In the genomic region with DNA sequence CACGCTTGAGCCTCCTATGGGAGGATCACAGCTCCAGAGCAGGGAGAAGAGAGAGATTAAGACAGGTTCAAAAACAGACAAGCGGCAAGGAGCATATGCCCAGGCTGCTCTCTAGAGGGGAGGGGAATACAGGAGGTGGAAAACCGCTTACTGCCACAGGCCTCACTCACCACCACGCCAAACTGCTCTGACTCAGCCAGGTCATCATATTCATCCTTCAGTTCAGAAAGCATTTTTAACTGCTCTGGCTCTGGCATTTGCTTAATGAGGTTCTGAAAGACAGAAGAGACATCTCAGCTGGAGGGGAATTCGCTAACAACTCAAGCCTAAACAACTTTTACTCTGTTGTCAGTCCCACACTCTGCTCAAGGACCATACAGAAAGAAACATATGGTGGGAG, we compare ENCODE assay signal across 8 cellular contexts. TPM values are rescaled to one million over a fixed set of nuclear protein-coding genes. Genes with fewer than 3 reads are reported as not detected.
DNase-seq lines count a peak whose midpoint lies in the region; ATAC-seq and TF ChIP-seq lines count a peak whose summit lies in the region.

No MANE protein-coding gene starts in this region.

- peaks cover 24% of the 10 kb centered on the region for H3K4me1 ChIP-seq in psoas muscle

- DNase-seq in dorsolateral prefrontal cortex = no peak
- peak; percentile 58 to 59 for DNase-seq in psoas muscle
- no peak for DNase-seq in NCI-H146 (lab: John Stamatoyannopoulos, UW)
- DNase-seq in NCI-H1930 (lab: John Stamatoyannopoulos, UW) = no peak
- no peak for DNase-seq in Kasumi-1 (lab: John Stamatoyannopoulos, UW)

- peaks cover 5 to 84% of the 10 kb centered on the region in 2 donors for H3K36me3 ChIP-seq in psoas muscle (ENCODE audit: insufficient read depth in 1 of 2, low read depth in 1 of 2)

- H3K9me3 ChIP-seq in psoas muscle = no peaks in the 10 kb centered on the region

- peaks cover 0 to 13% (median 0%) of the 10 kb centered on the region in 45 donors for H3K27me3 ChIP-seq in dorsolateral prefrontal cortex
- no peaks in the 10 kb centered on the region for H3K27me3 ChIP-seq in psoas muscle (ENCODE audit: insufficient read depth in 3 of 3, low read length in 2 of 3)

- peak; percentile 31 for ATAC-seq in GM18517 (IDR thresholded peaks at IDR 0.05; ENCODE audit: unreplicated experiment)
- ATAC-seq in HG02981 (IDR thresholded peaks at IDR 0.05; ENCODE audit: unreplicated experiment) = peak; percentile 39
- ATAC-seq in psoas muscle = peak; percentile 62 to 82 (median 72)
- no peak for ATAC-seq in HG03469 (IDR thresholded peaks at IDR 0.05; ENCODE audit: unreplicated experiment)

- no peak overlapping the region for H3K4me3 ChIP-seq in dorsolateral prefrontal cortex
- no peak overlapping the region for H3K4me3 ChIP-seq in psoas muscle

- H3K27ac ChIP-seq in dorsolateral prefrontal cortex (peak overlapping the region in 55 of 59 donors; percentile 1 to 96 (median 65)), psoas muscle (peak overlapping the region; percentile 77)

- 52 to 75% (median 61%) methylated on average over 5 of the region's 5 CpGs for WGBS in psoas muscle, 3 donors

- intact Hi-C loops in dorsolateral prefrontal cortex (cut with DNase I) (loop anchor here in 1 of 2 donors (5.0 to 10.0 kb wide), 2 partner anchors 37 to 114 kb away; partner anchors contain the start of genes PCDHGA10 and PCDHGB7), psoas muscle (cut with DNase I) (no loop called here)

- no peak for TF ChIP-seq CTCF in dorsolateral prefrontal cortex (IDR thresholded peaks at IDR 0.05 in 54 of 56, conservative IDR thresholded peaks at IDR 0.05 in 2 of 56; ENCODE audit: low read depth in 1 of 56, partially characterized antibody in 56 of 56)
- TF ChIP-seq CTCF in psoas muscle (IDR thresholded peaks at IDR 0.05) = no peak

RNA-seq across cellular contexts. Expression of gene PCDHGC5, which starts 40.1 kb away (rescaled TPM):
- total RNA-seq in dorsolateral prefrontal cortex = 10 to 100 TPM; 21.8 to 82.1 (median 50.7) TPM
- total RNA-seq in psoas muscle = 1 to 10 TPM in 1 of 4 donors, under 1 TPM in 3; 0.49 to 1.2 (median 0.65) TPM
- polyA plus RNA-seq in psoas muscle = under 1 TPM in 2 of 3 donors, not detected in 1; 0.08 to 0.95 TPM

RNA-seq across cellular contexts. Expression of gene PCDHGC4, which starts 44.2 kb away (rescaled TPM):
- total RNA-seq in dorsolateral prefrontal cortex (10 to 100 TPM in 118 of 120 experiments, 1 to 10 TPM in 2; 9.0 to 35.3 (median 19.4) TPM), psoas muscle (1 to 10 TPM in 1 of 4 donors, under 1 TPM in 3; 0.36 to 1.2 (median 0.65) TPM)
- polyA plus RNA-seq in psoas muscle = under 1 TPM in 2 of 3 donors, not detected in 1; 0.06 to 0.18 TPM

RNA-seq across cellular contexts. Expression of gene PCDHGC3, which starts 53.2 kb away (rescaled TPM):
- total RNA-seq in dorsolateral prefrontal cortex (100 to 1,000 TPM in 119 of 120 experiments, 10 to 100 TPM in 1; 96.7 to 415 (median 161) TPM), psoas muscle (10 to 100 TPM in 3 of 4 donors, 1 to 10 TPM in 1; 7.3 to 25.2 (median 14.2) TPM)
- polyA plus RNA-seq in psoas muscle = 10 to 100 TPM in 1 of 3 donors, 1 to 10 TPM in 2; 8.6 to 22.3 (median 9.0) TPM

Comparison
In these comparisons a context has a peak if more than half of its experiments do, and no peak if none do; other contexts are left out.
1. DNase-seq: peak in psoas muscle (2 of 2); none in dorsolateral prefrontal cortex (0 of 10), NCI-H146 (single experiment), NCI-H1930 (0 of 2) and Kasumi-1 (0 of 2).
2. RNA of gene PCDHGC5, which starts 40.1 kb away (total RNA-seq): 21.8 to 82.1 TPM in dorsolateral prefrontal cortex; 0.49 to 1.2 TPM in psoas muscle; every median in the first group is over 10 times any median in the second.
3. RNA of gene PCDHGC4, which starts 44.2 kb away (total RNA-seq): 9.0 to 35.3 TPM in dorsolateral prefrontal cortex; 0.36 to 1.2 TPM in psoas muscle; every median in the first group is over 4 times any median in the second.